Comparison of ENCODE assay signal across 9 cellular contexts in the genomic region with DNA sequence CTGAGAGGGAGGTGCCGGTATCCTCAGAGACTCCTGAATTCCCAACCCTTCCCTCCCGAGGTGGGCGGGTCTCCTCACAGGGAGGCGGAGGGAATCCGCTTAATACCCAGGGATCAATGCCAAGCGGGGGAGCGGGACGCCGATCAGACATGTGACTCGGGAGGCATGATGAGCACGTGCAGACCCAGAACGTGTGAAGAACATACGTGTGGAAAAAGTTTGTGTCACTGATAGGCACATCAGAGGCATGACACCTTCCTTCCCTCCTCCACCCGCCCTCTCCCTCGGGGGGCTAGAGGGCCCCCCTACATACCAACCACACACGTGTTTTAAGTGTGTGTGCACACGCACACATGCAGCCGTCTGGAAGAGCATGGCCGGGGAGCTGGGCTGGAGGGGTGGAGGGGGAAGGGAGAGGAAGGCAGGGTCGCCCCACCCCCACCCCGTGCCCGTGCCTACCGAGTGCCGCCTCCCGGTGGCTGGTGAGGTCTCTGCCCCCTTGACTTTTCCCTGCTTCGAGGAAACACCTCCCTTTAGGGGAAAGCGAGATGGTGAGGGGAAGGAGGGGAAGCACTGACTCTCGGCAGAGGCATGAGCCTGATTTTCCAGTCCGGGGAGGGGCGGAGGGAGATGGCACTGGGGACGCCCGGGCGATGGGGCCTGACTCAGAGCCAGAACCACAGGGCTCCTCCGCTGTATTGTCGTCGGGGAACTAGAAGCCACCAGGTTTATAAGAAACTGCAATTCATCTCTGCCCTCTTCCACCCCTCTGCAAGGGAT. TPM values are rescaled to one million over a fixed set of nuclear protein-coding genes. Genes with fewer than 3 reads are reported as not detected.
DNase-seq lines count a peak whose midpoint lies in the region; ATAC-seq and TF ChIP-seq lines count a peak whose summit lies in the region.
"Had no signal": no experiment of that assay in that cellular context is flagged by ENCODE, and none has a peak within 500 bp of the region (broad histone marks: within the 10 kb centered on the region; RNA-seq: fewer than 3 reads in every experiment).

No MANE protein-coding gene starts in this region.

- H3K18ac ChIP-seq in mesenchymal stem cell (ENCODE audit: low read depth in 1 of 2, low read length in 2 of 2) = no peak overlapping the region

- H3K4ac ChIP-seq in mesenchymal stem cell (ENCODE audit: low read depth in 1 of 2, low read length in 2 of 2) = no peak overlapping the region

- peak overlapping the region in 1 of 2 experiments; percentile 11 for H3K14ac ChIP-seq in mesenchymal stem cell (ENCODE audit: low read length in 2 of 2)

- peak overlapping the region; percentile 78 for H3K4me3 Mint-ChIP-seq in activated T-helper 1 cell treated with anti-CD3 and anti-CD28 coated beads, Interleukin-12 subunit alpha, Interleukin-12 subunit beta, Interleukin-2, Interleukin-4 antibody, amounts not matched to agents 30 ng/mL and 10 ng/mL and 1 ng/mL, durations not matched to agents 14 hours and 24 hours and 36 hours
- H3K4me3 Mint-ChIP-seq: neural crest cell had no signal

- no peak overlapping the region for H4K8ac ChIP-seq in mesenchymal stem cell (ENCODE audit: low read length)

- no peaks in the 10 kb centered on the region for H3K79me1 ChIP-seq in mesenchymal stem cell (replicated peaks; ENCODE audit: low read length, poor library complexity, severe bottlenecking)

- no peak overlapping the region for H3K4me3 ChIP-seq in mesenchymal stem cell (ENCODE audit: insufficient read depth in 1 of 2, low read depth in 1 of 2, low read length in 2 of 2)
- peak overlapping the region; percentile 43 for H3K4me3 ChIP-seq in thoracic aorta
- H3K4me3 ChIP-seq: SK-N-MC had no signal

- H2BK15ac ChIP-seq in mesenchymal stem cell (ENCODE audit: low read depth, poor library complexity, severe bottlenecking) = no peak overlapping the region

- H3K27me3 Mint-ChIP-seq in activated T-helper 1 cell treated with anti-CD3 and anti-CD28 coated beads, Interleukin-12 subunit alpha, Interleukin-12 subunit beta, Interleukin-2, Interleukin-4 antibody, amounts not matched to agents 30 ng/mL and 10 ng/mL and 1 ng/mL, durations not matched to agents 14 hours and 24 hours and 36 hours (ENCODE audit: insufficient read depth) = no peaks in the 10 kb centered on the region

- no peak overlapping the region for H4K91ac ChIP-seq in mesenchymal stem cell (ENCODE audit: low read length)

- 26% methylated on average over 27 of the region's 36 CpGs for WGBS in mesenchymal stem cell

- H2AFZ ChIP-seq in mesenchymal stem cell (ENCODE audit: low read depth, low read length) = no peak overlapping the region

- H3K36me3 Mint-ChIP-seq in activated T-helper 1 cell treated with anti-CD3 and anti-CD28 coated beads, Interleukin-12 subunit alpha, Interleukin-12 subunit beta, Interleukin-2, Interleukin-4 antibody, amounts not matched to agents 30 ng/mL and 10 ng/mL and 1 ng/mL, durations not matched to agents 14 hours and 24 hours and 36 hours (ENCODE audit: low read depth) = no peaks in the 10 kb centered on the region

- no peak overlapping the region for H3K9ac ChIP-seq in mesenchymal stem cell (ENCODE audit: low read length)

- H3K9me3 ChIP-seq in mesenchymal stem cell (ENCODE audit: control insufficient read depth, low read length) = no peaks in the 10 kb centered on the region
- H3K9me3 ChIP-seq in thoracic aorta = no peaks in the 10 kb centered on the region

- H2BK120ac ChIP-seq in mesenchymal stem cell (ENCODE audit: low read depth, low read length) = no peak overlapping the region

- H3K27me3 ChIP-seq in mesenchymal stem cell (ENCODE audit: control insufficient read depth in 1 of 2, insufficient read depth in 1 of 2, low read length in 2 of 2) (peaks cover 52 to 88% of the 10 kb centered on the region in 2 experiments), thoracic aorta (replicated peaks; ENCODE audit: insufficient read depth) (peaks cover 8% of the 10 kb centered on the region)

- DNase-seq in OCI-M1 (lab: John Stamatoyannopoulos, UW) = peak; percentile 65
- DNase-seq in activated T-helper 1 cell treated with anti-CD3 and anti-CD28 coated beads, Interleukin-12 subunit alpha, Interleukin-12 subunit beta, Interleukin-2, Interleukin-4 antibody, amounts not matched to agents 30 ng/mL and 10 ng/mL and 1 ng/mL, durations not matched to agents 14 hours and 24 hours and 36 hours (ENCODE audit: low spot score) = peak; percentile 85
- peak; percentile 65 for DNase-seq in mesenchymal stem cell
- no peak for DNase-seq in thoracic aorta (ENCODE audit: low spot score)
- no peak for DNase-seq in superior temporal gyrus (ENCODE audit: extremely low spot score)

- intact Hi-C loops in activated T-helper 1 cell treated with anti-CD3 and anti-CD28 coated beads, Interleukin-12 subunit alpha, Interleukin-12 subunit beta, Interleukin-2, Interleukin-4 antibody, amounts not matched to agents 30 ng/mL and 10 ng/mL and 1 ng/mL, durations not matched to agents 14 hours and 24 hours and 36 hours (cut with micrococcal nuclease) = loop anchor here (1.0 to 5.0 kb wide), 6 partner anchors 8 to 221 kb away; a partner anchor contains a TSS

- H3K27ac Mint-ChIP-seq in activated T-helper 1 cell treated with anti-CD3 and anti-CD28 coated beads, Interleukin-12 subunit alpha, Interleukin-12 subunit beta, Interleukin-2, Interleukin-4 antibody, amounts not matched to agents 30 ng/mL and 10 ng/mL and 1 ng/mL, durations not matched to agents 14 hours and 24 hours and 36 hours = peak overlapping the region; percentile 95

- H3K27ac ChIP-seq in mesenchymal stem cell (ENCODE audit: low read length, poor library complexity, severe bottlenecking) (no peak overlapping the region), thoracic aorta (peak overlapping the region in 1 of 2 donors; percentile 5)
- H3K27ac ChIP-seq: SK-N-MC had no signal

- H2BK5ac ChIP-seq in mesenchymal stem cell (ENCODE audit: low read depth, low read length, poor library complexity, severe bottlenecking) = no peak overlapping the region

- H3K23ac ChIP-seq in mesenchymal stem cell (ENCODE audit: low read length in 2 of 2) = no peak overlapping the region

- no peak overlapping the region for H2AK5ac ChIP-seq in mesenchymal stem cell (ENCODE audit: low read length, severe bottlenecking)

- no peak overlapping the region for H2BK12ac ChIP-seq in mesenchymal stem cell (ENCODE audit: low read length in 2 of 2)

- H3K4me1 ChIP-seq in mesenchymal stem cell (ENCODE audit: control insufficient read depth, insufficient read depth, low read depth, low read length) (peaks cover 42% of the 10 kb centered on the region), thoracic aorta (ENCODE audit: control insufficient read depth in 1 of 2, low read depth in 2 of 2) (peaks cover 0 to 11% of the 10 kb centered on the region in 2 donors)

- peaks cover 83% of the 10 kb centered on the region for H3K4me1 Mint-ChIP-seq in activated T-helper 1 cell treated with anti-CD3 and anti-CD28 coated beads, Interleukin-12 subunit alpha, Interleukin-12 subunit beta, Interleukin-2, Interleukin-4 antibody, amounts not matched to agents 30 ng/mL and 10 ng/mL and 1 ng/mL, durations not matched to agents 14 hours and 24 hours and 36 hours (ENCODE audit: low read depth)
- H3K4me1 Mint-ChIP-seq: neural crest cell had no signal

- peak; percentile 36 for ATAC-seq in GM21786 (IDR thresholded peaks at IDR 0.05; ENCODE audit: unreplicated experiment)
- no peak for ATAC-seq in thoracic aorta (ENCODE audit: insufficient number of reproducible peaks, low FRiP score, low read depth)
- ATAC-seq in GM21737 (IDR thresholded peaks at IDR 0.05; ENCODE audit: unreplicated experiment) = no peak

- TF ChIP-seq CTCF in thoracic aorta (IDR thresholded peaks at IDR 0.05) = no peak

- H3K4me2 ChIP-seq in mesenchymal stem cell (ENCODE audit: low read length, poor library complexity, severe bottlenecking) = no peak overlapping the region

- no peaks in the 10 kb centered on the region for H3K36me3 ChIP-seq in mesenchymal stem cell (ENCODE audit: control insufficient read depth in 1 of 2, insufficient read depth in 2 of 2, low read depth in 1 of 2, low read length in 2 of 2)
- no peaks in the 10 kb centered on the region for H3K36me3 ChIP-seq in thoracic aorta

- H3K9me3 Mint-ChIP-seq in activated T-helper 1 cell treated with anti-CD3 and anti-CD28 coated beads, Interleukin-12 subunit alpha, Interleukin-12 subunit beta, Interleukin-2, Interleukin-4 antibody, amounts not matched to agents 30 ng/mL and 10 ng/mL and 1 ng/mL, durations not matched to agents 14 hours and 24 hours and 36 hours = no peaks in the 10 kb centered on the region
- H3K9me3 Mint-ChIP-seq: neural crest cell had no signal

RNA-seq across cellular contexts. Expression of a gene that starts 12.1 kb away (rescaled TPM):
- 89.8 and 90.8 TPM in 2 replicates for total RNA-seq in activated T-helper 1 cell treated with anti-CD3 and anti-CD28 coated beads, Interleukin-12 subunit alpha, Interleukin-12 subunit beta, Interleukin-2, Interleukin-4 antibody, amounts not matched to agents 30 ng/mL and 10 ng/mL and 1 ng/mL, durations not matched to agents 14 hours and 24 hours and 36 hours
- polyA plus RNA-seq in mesenchymal stem cell (2013, experiment 1 of 2) = not detected
- not detected for polyA plus RNA-seq in mesenchymal stem cell (2013, experiment 2 of 2)
- 1 to 10 TPM in 1 of 2 donors, not detected in 1; 1.8 TPM for total RNA-seq in thoracic aorta
- total RNA-seq: neural crest cell had no signal

RNA-seq across cellular contexts. Expression of a gene that starts 27.0 kb away (rescaled TPM):
- 11.6 and 12.4 TPM in 2 replicates for total RNA-seq in activated T-helper 1 cell treated with anti-CD3 and anti-CD28 coated beads, Interleukin-12 subunit alpha, Interleukin-12 subunit beta, Interleukin-2, Interleukin-4 antibody, amounts not matched to agents 30 ng/mL and 10 ng/mL and 1 ng/mL, durations not matched to agents 14 hours and 24 hours and 36 hours
- polyA plus RNA-seq in mesenchymal stem cell (2013, experiment 1 of 2) = 11.9 TPM
- polyA plus RNA-seq in mesenchymal stem cell (2013, experiment 2 of 2) = 11.7 TPM
- total RNA-seq in thoracic aorta = 10 to 100 TPM in 1 of 2 donors, 1 to 10 TPM in 1; 8.8 to 19.1 TPM

Comparison
In these comparisons a context has a peak if more than half of its experiments do, and no peak if none do; other contexts are left out.
1. DNase-seq: peak in OCI-M1 (single experiment), activated T-helper 1 cell treated with anti-CD3 and anti-CD28 coated beads, Interleukin-12 subunit alpha, Interleukin-12 subunit beta, Interleukin-2, Interleukin-4 antibody, amounts not matched to agents 30 ng/mL and 10 ng/mL and 1 ng/mL, durations not matched to agents 14 hours and 24 hours and 36 hours (single experiment) and mesenchymal stem cell (single experiment); none in thoracic aorta (single experiment) and superior temporal gyrus (single experiment).
2. RNA of a gene that starts 12.1 kb away (total RNA-seq): 89.8 to 90.8 TPM in activated T-helper 1 cell treated with anti-CD3 and anti-CD28 coated beads, Interleukin-12 subunit alpha, Interleukin-12 subunit beta, Interleukin-2, Interleukin-4 antibody, amounts not matched to agents 30 ng/mL and 10 ng/mL and 1 ng/mL, durations not matched to agents 14 hours and 24 hours and 36 hours; 1.8 TPM in thoracic aorta; every median in the first group is over 10 times any median in the second.